ENCODE assay signal across 1 cellular context in the genomic region with DNA sequence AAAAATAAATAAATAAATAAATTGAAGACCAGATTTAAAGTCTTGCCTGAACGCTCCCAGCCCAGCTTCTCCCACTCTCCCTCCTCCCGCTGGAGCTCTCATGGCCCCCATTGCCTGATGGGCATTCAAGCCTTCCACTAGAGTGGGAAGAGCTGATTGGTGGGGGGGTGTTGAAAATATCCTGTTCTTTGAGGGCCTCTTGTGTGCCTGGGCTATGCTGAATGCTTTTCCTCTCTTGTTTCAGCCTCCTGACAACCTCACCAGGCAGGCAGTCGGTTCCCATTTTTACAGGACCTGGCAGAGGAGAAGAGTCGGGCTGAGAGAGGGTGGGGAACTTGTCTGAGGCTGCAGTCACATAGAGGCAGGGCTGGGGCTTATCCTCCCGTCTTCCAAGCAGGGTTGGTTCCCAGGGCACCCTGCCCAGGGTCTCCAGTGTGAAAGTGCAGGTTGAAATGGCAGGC.
TF ChIP-seq lines count a peak whose summit lies in the region.

No MANE protein-coding gene starts in this region.

TF ChIP-seq in WTC11, 78 proteins besides CTCF, POLR2A, EP300 and RAD21 (continued from another document):
- TF ChIP-seq, protein P1, sequence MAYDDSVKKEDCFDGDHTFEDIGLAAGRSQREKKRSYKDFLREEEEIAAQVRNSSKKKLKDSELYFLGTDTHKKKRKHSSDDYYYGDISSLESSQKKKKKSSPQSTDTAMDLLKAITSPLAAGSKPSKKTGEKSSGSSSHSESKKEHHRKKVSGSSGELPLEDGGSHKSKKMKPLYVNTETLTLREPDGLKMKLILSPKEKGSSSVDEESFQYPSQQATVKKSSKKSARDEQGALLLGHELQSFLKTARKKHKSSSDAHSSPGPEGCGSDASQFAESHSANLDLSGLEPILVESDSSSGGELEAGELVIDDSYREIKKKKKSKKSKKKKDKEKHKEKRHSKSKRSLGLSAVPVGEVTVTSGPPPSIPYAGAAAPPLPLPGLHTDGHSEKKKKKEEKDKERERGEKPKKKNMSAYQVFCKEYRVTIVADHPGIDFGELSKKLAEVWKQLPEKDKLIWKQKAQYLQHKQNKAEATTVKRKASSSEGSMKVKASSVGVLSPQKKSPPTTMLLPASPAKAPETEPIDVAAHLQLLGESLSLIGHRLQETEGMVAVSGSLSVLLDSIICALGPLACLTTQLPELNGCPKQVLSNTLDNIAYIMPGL (CRISPR knock-in tag; IDR thresholded peaks at IDR 0.05): no peak
- TF ChIP-seq, protein P2, sequence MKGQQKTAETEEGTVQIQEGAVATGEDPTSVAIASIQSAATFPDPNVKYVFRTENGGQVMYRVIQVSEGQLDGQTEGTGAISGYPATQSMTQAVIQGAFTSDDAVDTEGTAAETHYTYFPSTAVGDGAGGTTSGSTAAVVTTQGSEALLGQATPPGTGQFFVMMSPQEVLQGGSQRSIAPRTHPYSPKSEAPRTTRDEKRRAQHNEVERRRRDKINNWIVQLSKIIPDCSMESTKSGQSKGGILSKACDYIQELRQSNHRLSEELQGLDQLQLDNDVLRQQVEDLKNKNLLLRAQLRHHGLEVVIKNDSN (CRISPR knock-in tag; IDR thresholded peaks at IDR 0.05): no peak
- TF ChIP-seq ZNF317 (CRISPR knock-in tag; IDR thresholded peaks at IDR 0.05; ENCODE audit: borderline replicate concordance, low read depth) (no peak), CBFB (CRISPR knock-in tag; IDR thresholded peaks at IDR 0.05; ENCODE audit: low read depth) (no peak)
